9 cellular contexts compared by ENCODE assay signal in genomic region chr3:187044206-187044605, GRCh38.
A peak's percentile ranks its signal among the peaks of the same experiment; 100 is the strongest.
DNase-seq lines count a peak whose midpoint lies in the region; ATAC-seq, FAIRE-seq and TF ChIP-seq lines count a peak whose summit lies in the region.
"Had no signal": no experiment of that assay in that cellular context is flagged by ENCODE, and none has a peak within 500 bp of the region (broad histone marks: within the 10 kb centered on the region; RNA-seq: fewer than 3 reads in every experiment).

No MANE protein-coding gene starts in this region.

- no peaks in the 10 kb centered on the region for H3K27me3 ChIP-seq in BLaER1 treated with 17β-estradiol and CSF1 and Interleukin-3, amounts not matched to agents 10 nM and 100 nM
- no peaks in the 10 kb centered on the region for H3K27me3 ChIP-seq in Caco-2 (replicated peaks; ENCODE audit: control insufficient read depth, insufficient read depth, low read length)
- H3K27me3 ChIP-seq: pancreas had no signal

- CTCF ChIA-PET in activated CD4-positive, alpha-beta memory T cell treated with anti-CD3 and anti-CD28 coated beads for 36 hours (lab: Charles Lee): interaction anchor here (0.9 to 3.0 kb wide), 6 partner anchors 13 to 195 kb away, joined by 3 to 8 read pairs (median 4); no protein-coding TSS in a partner anchor
- CTCF ChIA-PET in Caco-2 (lab: Charles Lee): no interaction called here

- no peak overlapping the region for H3K4me3 ChIP-seq in BLaER1 treated with 17β-estradiol and CSF1 and Interleukin-3, amounts not matched to agents 10 nM and 100 nM
- H3K4me3 ChIP-seq in Caco-2 (ENCODE audit: low read depth, low read length): no peak overlapping the region
- H3K4me3 ChIP-seq: pancreas had no signal

- POLR2A ChIA-PET in activated CD4-positive, alpha-beta memory T cell treated with anti-CD3 and anti-CD28 coated beads for 36 hours (lab: Charles Lee): interaction anchor here (1.3 to 1.6 kb wide), 2 partner anchors 18 to 162 kb away, joined by 3 to 5 read pairs; no protein-coding TSS in a partner anchor
- POLR2A ChIA-PET in Caco-2 (lab: Charles Lee): no interaction called here

- no peak for TF ChIP-seq CTCF in Caco-2 (IDR thresholded peaks at IDR 0.05; ENCODE audit: insufficient read depth in 1 of 2, low read depth in 1 of 2, low read length in 1 of 2, severe bottlenecking in 1 of 2, unreplicated experiment in 1 of 2)

- ATAC-seq in HG03175 (IDR thresholded peaks at IDR 0.05; ENCODE audit: unreplicated experiment): peak; percentile 71

- peak overlapping the region; percentile 92 for H3K27ac Mint-ChIP-seq in activated CD4-positive, alpha-beta memory T cell treated with anti-CD3 and anti-CD28 coated beads for 36 hours
- H3K27ac Mint-ChIP-seq in Caco-2 (ENCODE audit: unreplicated experiment): no peak overlapping the region

- H3K4me2 ChIP-seq in BLaER1 treated with 17β-estradiol and CSF1 and Interleukin-3, amounts not matched to agents 10 nM and 100 nM: peak overlapping the region; percentile 40 to 84 (median 60)

- no TSS peak for BruUV-seq in Caco-2 (replicated peaks; lab: Mats Ljungman, UMichigan)

- no peaks in the 10 kb centered on the region for H3K9me3 Mint-ChIP-seq in activated CD4-positive, alpha-beta memory T cell treated with anti-CD3 and anti-CD28 coated beads for 36 hours
- H3K9me3 Mint-ChIP-seq in Caco-2 (ENCODE audit: unreplicated experiment): no peaks in the 10 kb centered on the region

- peaks cover 88% of the 10 kb centered on the region for H3K4me1 Mint-ChIP-seq in activated CD4-positive, alpha-beta memory T cell treated with anti-CD3 and anti-CD28 coated beads for 36 hours (ENCODE audit: low read depth)
- H3K4me1 Mint-ChIP-seq in Caco-2 (ENCODE audit: low read depth, unreplicated experiment): peaks cover 31% of the 10 kb centered on the region

- DNase-seq in GM19239 (ENCODE audit: insufficient read length, low spot score): no peak
- DNase-seq in activated CD4-positive, alpha-beta memory T cell treated with anti-CD3 and anti-CD28 coated beads for 36 hours: no peak
- peak; percentile 64 for DNase-seq in renal cortical epithelial cell (ENCODE audit: low read depth)
- DNase-seq in hippocampal formation (lab: John Stamatoyannopoulos, UW): no peak
- DNase-seq in cortex of kidney (lab: John Stamatoyannopoulos, UW): no peak
- no peak for DNase-seq in Caco-2
- DNase-seq: pancreas had no signal

- peak overlapping the region; percentile 40 to 81 (median 62); a peak in 19 of 22 replicates for H3K27ac ChIP-seq in BLaER1 treated with 17β-estradiol and CSF1 and Interleukin-3, amounts not matched to agents 10 nM and 100 nM

- H3K4me3 Mint-ChIP-seq in activated CD4-positive, alpha-beta memory T cell treated with anti-CD3 and anti-CD28 coated beads for 36 hours: peak overlapping the region; percentile 67
- no peak overlapping the region for H3K4me3 Mint-ChIP-seq in Caco-2 (ENCODE audit: unreplicated experiment)

- H3K27me3 Mint-ChIP-seq in activated CD4-positive, alpha-beta memory T cell treated with anti-CD3 and anti-CD28 coated beads for 36 hours: no peaks in the 10 kb centered on the region
- no peaks in the 10 kb centered on the region for H3K27me3 Mint-ChIP-seq in Caco-2 (ENCODE audit: insufficient read depth, unreplicated experiment)

- peak; percentile 81 for FAIRE-seq in GM19239 (lab: Jason Lieb, UNC)
- FAIRE-seq: pancreas had no signal

- intact Hi-C loops in activated CD4-positive, alpha-beta memory T cell treated with anti-CD3 and anti-CD28 coated beads for 36 hours (cut with micrococcal nuclease): loop anchor here (5.0 to 10.0 kb wide), 2 partner anchors 92 to 761 kb away; no protein-coding TSS in a partner anchor
- intact Hi-C loops in Caco-2 (cut with micrococcal nuclease; ENCODE audit: unreplicated experiment): no loop called here

- peaks cover 47 to 100% (median 94%) of the 10 kb centered on the region in 11 experiments for H3K36me3 ChIP-seq in BLaER1 treated with 17β-estradiol and CSF1 and Interleukin-3, amounts not matched to agents 10 nM and 100 nM
- peaks cover 2% of the 10 kb centered on the region for H3K36me3 ChIP-seq in Caco-2 (ENCODE audit: control insufficient read depth, insufficient read depth, low read length)
- H3K36me3 ChIP-seq: pancreas had no signal

- peaks cover 85% of the 10 kb centered on the region for H3K36me3 Mint-ChIP-seq in activated CD4-positive, alpha-beta memory T cell treated with anti-CD3 and anti-CD28 coated beads for 36 hours
- H3K36me3 Mint-ChIP-seq in Caco-2 (ENCODE audit: insufficient read depth, unreplicated experiment): peaks cover 6% of the 10 kb centered on the region

- H3K4me1 ChIP-seq in BLaER1 treated with 17β-estradiol and CSF1 and Interleukin-3, amounts not matched to agents 10 nM and 100 nM: peaks cover 45 to 63% (median 47%) of the 10 kb centered on the region in 10 experiments
- peaks cover 32% of the 10 kb centered on the region for H3K4me1 ChIP-seq in Caco-2

- H3K9me3 ChIP-seq in BLaER1 treated with 17β-estradiol and CSF1 and Interleukin-3, amounts not matched to agents 10 nM and 100 nM (replicated peaks in 1 of 11): peaks cover 0 to 21% (median 14%) of the 10 kb centered on the region in 11 experiments; a peak in 15 of 22 replicates
- no peaks in the 10 kb centered on the region for H3K9me3 ChIP-seq in Caco-2
- H3K9me3 ChIP-seq: pancreas had no signal

- peaks cover 0 to 41% (median 0%) of the 10 kb centered on the region in 11 experiments; a peak in 4 of 22 replicates for H4K20me1 ChIP-seq in BLaER1 treated with 17β-estradiol and CSF1 and Interleukin-3, amounts not matched to agents 10 nM and 100 nM

- peak overlapping the region in 10 of 11 experiments; percentile 15 to 67 (median 58); a peak in 16 of 22 replicates for H3K9ac ChIP-seq in BLaER1 treated with 17β-estradiol and CSF1 and Interleukin-3, amounts not matched to agents 10 nM and 100 nM
